Comparison of ENCODE assay signal across 26 cellular contexts in the genomic region with DNA sequence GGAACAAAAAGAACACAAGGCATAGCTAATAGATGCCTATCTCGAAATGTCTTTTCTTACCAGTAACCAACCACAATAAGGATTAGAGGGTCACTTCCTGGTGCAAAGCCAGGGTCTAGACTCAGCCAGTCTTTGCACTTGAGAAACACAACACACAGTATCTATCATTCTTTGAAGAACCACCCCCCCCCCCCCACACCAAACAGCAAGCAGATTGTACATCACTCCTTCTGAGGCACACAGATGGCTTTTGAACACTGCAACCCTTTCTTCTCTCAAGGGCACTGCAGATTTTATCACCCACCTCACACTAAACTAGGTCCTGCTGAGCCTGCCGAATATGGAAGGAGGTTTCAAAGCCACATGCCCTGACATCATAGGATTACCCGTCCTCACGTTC.
A peak's percentile ranks its signal among the peaks of the same experiment; 100 is the strongest.
DNase-seq lines count a peak whose midpoint lies in the region; ATAC-seq and TF ChIP-seq lines count a peak whose summit lies in the region.
"Had no signal": no experiment of that assay in that cellular context is flagged by ENCODE, and none has a peak within 500 bp of the region (broad histone marks: within the 10 kb centered on the region; RNA-seq: fewer than 3 reads in every experiment).

No MANE protein-coding gene starts in this region.

- no peaks in the 10 kb centered on the region for H3K9me3 Mint-ChIP-seq in natural killer cell
- H3K9me3 Mint-ChIP-seq in natural killer cell treated with Interleukin-12 subunit alpha and Interleukin-12 subunit beta and Interleukin-15 and Interleukin-18, amount 100 ng/mL, for 72 hours, result no peaks in the 10 kb centered on the region
- H3K9me3 Mint-ChIP-seq in WTC11, result no peaks in the 10 kb centered on the region
- no peaks in the 10 kb centered on the region for H3K9me3 Mint-ChIP-seq in activated naive CD4-positive, alpha-beta T cell treated with anti-CD3 and anti-CD28 coated beads for 36 hours
- H3K9me3 Mint-ChIP-seq: activated CD8-positive, alpha-beta T cell treated with anti-CD3 and anti-CD28 coated beads for 36 hours had no signal

- H3K36me3 Mint-ChIP-seq in natural killer cell, result peaks cover 9% of the 10 kb centered on the region
- H3K36me3 Mint-ChIP-seq in natural killer cell treated with Interleukin-12 subunit alpha and Interleukin-12 subunit beta and Interleukin-15 and Interleukin-18, amount 100 ng/mL, for 72 hours, result peaks cover 9% of the 10 kb centered on the region
- peaks cover 53% of the 10 kb centered on the region for H3K36me3 Mint-ChIP-seq in WTC11
- peaks cover 31% of the 10 kb centered on the region for H3K36me3 Mint-ChIP-seq in activated naive CD4-positive, alpha-beta T cell treated with anti-CD3 and anti-CD28 coated beads for 36 hours (ENCODE audit: low read depth)

- H3K27ac Mint-ChIP-seq in natural killer cell (peak overlapping the region; percentile 58 to 63), WTC11 (peak overlapping the region; percentile 61; the same call in 1 of the 2 replicates)
- peak overlapping the region in 1 of 2 donors; percentile 63 for H3K27ac Mint-ChIP-seq in natural killer cell treated with Interleukin-12 subunit alpha and Interleukin-12 subunit beta and Interleukin-15 and Interleukin-18, amount 100 ng/mL, for 72 hours
- no peak overlapping the region for H3K27ac Mint-ChIP-seq in activated naive CD4-positive, alpha-beta T cell treated with anti-CD3 and anti-CD28 coated beads for 36 hours
- H3K27ac Mint-ChIP-seq: activated CD8-positive, alpha-beta T cell treated with anti-CD3 and anti-CD28 coated beads for 36 hours had no signal

- DNase-seq in natural killer cell (no peak), WTC11 (ENCODE audit: low spot score) (no peak), medulla oblongata (ENCODE audit: extremely low spot score) (peak; percentile 30), NCI-H2196 treated with DMSO at 0.1 percent for 48 hours (lab: John Stamatoyannopoulos, UW; ENCODE audit: unreplicated experiment) (no peak), NCI-H345 treated with DMSO at 0.1 percent for 48 hours (lab: John Stamatoyannopoulos, UW; ENCODE audit: unreplicated experiment) (no peak)
- no peak for DNase-seq in natural killer cell treated with Interleukin-12 subunit alpha and Interleukin-12 subunit beta and Interleukin-15 and Interleukin-18, amount 100 ng/mL, for 72 hours (ENCODE audit: low spot score)
- DNase-seq in activated naive CD4-positive, alpha-beta T cell treated with anti-CD3 and anti-CD28 coated beads for 36 hours, result no peak
- DNase-seq: activated CD8-positive, alpha-beta T cell treated with anti-CD3 and anti-CD28 coated beads for 36 hours; activated gamma-delta T cell; BE2C; Calu3; cerebellar nuclear complex; GOT3; hippocampal formation; mesenchymal stem cell; NCI-H1092; NCI-H1694 treated with DMSO at 0.1 percent for 48 hours; NCI-H526; NK-92 treated with Interleukin-12 subunit alpha and Interleukin-12 subunit beta, amount 100 ng/mL, for 24 hours; PC-3; Right ventricle myocardium superior; stimulated activated naive CD4-positive, alpha-beta T cell treated with Interleukin-2 at 50 U/mL for 16 hours; thyroid gland had no signal

- TF ChIP-seq CTCF in natural killer cell (IDR thresholded peaks at IDR 0.05) (no peak), WTC11 (IDR thresholded peaks at IDR 0.05) (no peak)

- H3K27me3 Mint-ChIP-seq in natural killer cell (ENCODE audit: low read depth in 2 of 2) (no peaks in the 10 kb centered on the region), WTC11 (ENCODE audit: low read depth) (no peaks in the 10 kb centered on the region)
- H3K27me3 Mint-ChIP-seq in natural killer cell treated with Interleukin-12 subunit alpha and Interleukin-12 subunit beta and Interleukin-15 and Interleukin-18, amount 100 ng/mL, for 72 hours, result no peaks in the 10 kb centered on the region
- no peaks in the 10 kb centered on the region for H3K27me3 Mint-ChIP-seq in activated naive CD4-positive, alpha-beta T cell treated with anti-CD3 and anti-CD28 coated beads for 36 hours (ENCODE audit: low read depth)
- H3K27me3 Mint-ChIP-seq: activated CD8-positive, alpha-beta T cell treated with anti-CD3 and anti-CD28 coated beads for 36 hours had no signal

- POLR2A ChIA-PET in WTC11 (lab: Charles Lee), result no interaction called here

- H3K4me3 Mint-ChIP-seq in natural killer cell (no peak overlapping the region), WTC11 (no peak overlapping the region)
- no peak overlapping the region for H3K4me3 Mint-ChIP-seq in natural killer cell treated with Interleukin-12 subunit alpha and Interleukin-12 subunit beta and Interleukin-15 and Interleukin-18, amount 100 ng/mL, for 72 hours
- no peak overlapping the region for H3K4me3 Mint-ChIP-seq in activated naive CD4-positive, alpha-beta T cell treated with anti-CD3 and anti-CD28 coated beads for 36 hours
- H3K4me3 Mint-ChIP-seq: activated CD8-positive, alpha-beta T cell treated with anti-CD3 and anti-CD28 coated beads for 36 hours had no signal

- H3K4me1 Mint-ChIP-seq in natural killer cell, result peaks cover 21 to 26% of the 10 kb centered on the region in 2 donors
- peaks cover 23 to 25% of the 10 kb centered on the region in 2 donors for H3K4me1 Mint-ChIP-seq in natural killer cell treated with Interleukin-12 subunit alpha and Interleukin-12 subunit beta and Interleukin-15 and Interleukin-18, amount 100 ng/mL, for 72 hours (ENCODE audit: low read depth in 2 of 2)
- H3K4me1 Mint-ChIP-seq in WTC11, result peaks cover 16% of the 10 kb centered on the region
- H3K4me1 Mint-ChIP-seq in activated naive CD4-positive, alpha-beta T cell treated with anti-CD3 and anti-CD28 coated beads for 36 hours (ENCODE audit: low read depth), result peaks cover 18% of the 10 kb centered on the region

- CTCF ChIA-PET in WTC11 (lab: Charles Lee), result no interaction called here
- CTCF ChIA-PET in activated naive CD4-positive, alpha-beta T cell treated with anti-CD3 and anti-CD28 coated beads for 36 hours (lab: Charles Lee), result no interaction called here

- intact Hi-C loops in natural killer cell (cut with micrococcal nuclease), result no loop called here
- intact Hi-C loops in activated naive CD4-positive, alpha-beta T cell treated with anti-CD3 and anti-CD28 coated beads for 36 hours (cut with micrococcal nuclease), result no loop called here

- ATAC-seq in natural killer cell (no peak), WTC11 (no peak), GM21423 (IDR thresholded peaks at IDR 0.05; ENCODE audit: unreplicated experiment) (no peak)
- no peak for ATAC-seq in natural killer cell treated with Interleukin-12 subunit alpha and Interleukin-12 subunit beta and Interleukin-15 and Interleukin-18, amount 100 ng/mL, for 72 hours
- ATAC-seq: activated CD4-positive, CD25-positive, alpha-beta regulatory T cell treated with anti-CD3 and anti-CD28 coated beads, Interleukin-2, amount 50 U/mL, for 24 hours; activated CD8-positive, alpha-beta T cell treated with anti-CD3 and anti-CD28 coated beads for 36 hours; left lobe of liver; PC-3 had no signal

TF ChIP-seq in WTC11, 78 proteins besides CTCF, POLR2A, EP300 and RAD21:
- TF ChIP-seq ELF4 (CRISPR knock-in tag; IDR thresholded peaks at IDR 0.05; ENCODE audit: low read depth) (no peak), SMAD3 (CRISPR knock-in tag; IDR thresholded peaks at IDR 0.05; ENCODE audit: borderline replicate concordance) (no peak), OVOL2 (CRISPR knock-in tag; IDR thresholded peaks at IDR 0.05; ENCODE audit: borderline replicate concordance) (no peak), TP53 (CRISPR knock-in tag; IDR thresholded peaks at IDR 0.05) (no peak), ZNF671 (CRISPR knock-in tag; IDR thresholded peaks at IDR 0.05) (no peak)
- TF ChIP-seq, protein P1, sequence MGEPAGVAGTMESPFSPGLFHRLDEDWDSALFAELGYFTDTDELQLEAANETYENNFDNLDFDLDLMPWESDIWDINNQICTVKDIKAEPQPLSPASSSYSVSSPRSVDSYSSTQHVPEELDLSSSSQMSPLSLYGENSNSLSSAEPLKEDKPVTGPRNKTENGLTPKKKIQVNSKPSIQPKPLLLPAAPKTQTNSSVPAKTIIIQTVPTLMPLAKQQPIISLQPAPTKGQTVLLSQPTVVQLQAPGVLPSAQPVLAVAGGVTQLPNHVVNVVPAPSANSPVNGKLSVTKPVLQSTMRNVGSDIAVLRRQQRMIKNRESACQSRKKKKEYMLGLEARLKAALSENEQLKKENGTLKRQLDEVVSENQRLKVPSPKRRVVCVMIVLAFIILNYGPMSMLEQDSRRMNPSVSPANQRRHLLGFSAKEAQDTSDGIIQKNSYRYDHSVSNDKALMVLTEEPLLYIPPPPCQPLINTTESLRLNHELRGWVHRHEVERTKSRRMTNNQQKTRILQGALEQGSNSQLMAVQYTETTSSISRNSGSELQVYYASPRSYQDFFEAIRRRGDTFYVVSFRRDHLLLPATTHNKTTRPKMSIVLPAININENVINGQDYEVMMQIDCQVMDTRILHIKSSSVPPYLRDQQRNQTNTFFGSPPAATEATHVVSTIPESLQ (CRISPR knock-in tag; IDR thresholded peaks at IDR 0.05), result no peak
- TF ChIP-seq, protein P2, sequence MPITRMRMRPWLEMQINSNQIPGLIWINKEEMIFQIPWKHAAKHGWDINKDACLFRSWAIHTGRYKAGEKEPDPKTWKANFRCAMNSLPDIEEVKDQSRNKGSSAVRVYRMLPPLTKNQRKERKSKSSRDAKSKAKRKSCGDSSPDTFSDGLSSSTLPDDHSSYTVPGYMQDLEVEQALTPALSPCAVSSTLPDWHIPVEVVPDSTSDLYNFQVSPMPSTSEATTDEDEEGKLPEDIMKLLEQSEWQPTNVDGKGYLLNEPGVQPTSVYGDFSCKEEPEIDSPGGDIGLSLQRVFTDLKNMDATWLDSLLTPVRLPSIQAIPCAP (CRISPR knock-in tag; IDR thresholded peaks at IDR 0.05), result no peak
- TF ChIP-seq, protein P3, sequence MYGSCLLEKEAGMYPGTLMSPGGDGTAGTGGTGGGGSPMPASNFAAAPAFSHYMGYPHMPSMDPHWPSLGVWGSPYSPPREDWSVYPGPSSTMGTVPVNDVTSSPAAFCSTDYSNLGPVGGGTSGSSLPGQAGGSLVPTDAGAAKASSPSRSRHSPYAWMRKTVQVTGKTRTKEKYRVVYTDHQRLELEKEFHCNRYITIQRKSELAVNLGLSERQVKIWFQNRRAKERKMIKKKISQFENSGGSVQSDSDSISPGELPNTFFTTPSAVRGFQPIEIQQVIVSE (CRISPR knock-in tag; IDR thresholded peaks at IDR 0.05; ENCODE audit: borderline replicate concordance), result no peak
TF ChIP-seq in WTC11: peak in this region for 0.
